1 cellular context compared by ENCODE assay signal in genomic region chr6:63066053-63066704, GRCh38.
TF ChIP-seq lines count a peak whose summit lies in the region.

No MANE protein-coding gene starts in this region.

TF ChIP-seq in GM12878, 131 proteins besides CTCF, POLR2A, EP300 and RAD21 (continued from another document):
- no peak for TF ChIP-seq ZBTB11 (CRISPR knock-in tag; IDR thresholded peaks at IDR 0.05)
- TF ChIP-seq PRDM15 (CRISPR knock-in tag; IDR thresholded peaks at IDR 0.05) = no peak
- TF ChIP-seq MTA3 (IDR thresholded peaks at IDR 0.05; ENCODE audit: borderline replicate concordance, low read length) = no peak
- TF ChIP-seq E2F4 (IDR thresholded peaks at IDR 0.05; ENCODE audit: low read depth, low read length) = no peak
- TF ChIP-seq STAT1 (conservative IDR thresholded peaks at IDR 0.05) = no peak
- peak; percentile 44; the same call in 1 of the 2 replicates for TF ChIP-seq SMC3 (IDR thresholded peaks at IDR 0.05; ENCODE audit: borderline replicate concordance, low read length)
- TF ChIP-seq BCL11A (IDR thresholded peaks at IDR 0.05; ENCODE audit: low read depth, low read length) = no peak
- no peak for TF ChIP-seq E2F8 (IDR thresholded peaks at IDR 0.05; ENCODE audit: low read depth, partially characterized antibody)
- TF ChIP-seq EZH2 (IDR thresholded peaks at IDR 0.05; ENCODE audit: borderline replicate concordance, control insufficient read depth, low read depth, low read length) = no peak
- no peak for TF ChIP-seq MYB (IDR thresholded peaks at IDR 0.05; ENCODE audit: borderline replicate concordance, low read depth, low read length)
- TF ChIP-seq LARP7 (IDR thresholded peaks at IDR 0.05) = no peak
- TF ChIP-seq ZNF24 (IDR thresholded peaks at IDR 0.05) = peak; percentile 93
- peak; percentile 65 for TF ChIP-seq RAD51 (IDR thresholded peaks at IDR 0.05)
- TF ChIP-seq REST (IDR thresholded peaks at IDR 0.05; ENCODE audit: low read depth, low read length) = no peak
- TF ChIP-seq ASH2L (IDR thresholded peaks at IDR 0.05; ENCODE audit: borderline replicate concordance, low read depth) = no peak
- no peak for TF ChIP-seq HDAC2 (IDR thresholded peaks at IDR 0.05)
